Comparison of ENCODE assay signal across 8 cellular contexts in the genomic region with DNA sequence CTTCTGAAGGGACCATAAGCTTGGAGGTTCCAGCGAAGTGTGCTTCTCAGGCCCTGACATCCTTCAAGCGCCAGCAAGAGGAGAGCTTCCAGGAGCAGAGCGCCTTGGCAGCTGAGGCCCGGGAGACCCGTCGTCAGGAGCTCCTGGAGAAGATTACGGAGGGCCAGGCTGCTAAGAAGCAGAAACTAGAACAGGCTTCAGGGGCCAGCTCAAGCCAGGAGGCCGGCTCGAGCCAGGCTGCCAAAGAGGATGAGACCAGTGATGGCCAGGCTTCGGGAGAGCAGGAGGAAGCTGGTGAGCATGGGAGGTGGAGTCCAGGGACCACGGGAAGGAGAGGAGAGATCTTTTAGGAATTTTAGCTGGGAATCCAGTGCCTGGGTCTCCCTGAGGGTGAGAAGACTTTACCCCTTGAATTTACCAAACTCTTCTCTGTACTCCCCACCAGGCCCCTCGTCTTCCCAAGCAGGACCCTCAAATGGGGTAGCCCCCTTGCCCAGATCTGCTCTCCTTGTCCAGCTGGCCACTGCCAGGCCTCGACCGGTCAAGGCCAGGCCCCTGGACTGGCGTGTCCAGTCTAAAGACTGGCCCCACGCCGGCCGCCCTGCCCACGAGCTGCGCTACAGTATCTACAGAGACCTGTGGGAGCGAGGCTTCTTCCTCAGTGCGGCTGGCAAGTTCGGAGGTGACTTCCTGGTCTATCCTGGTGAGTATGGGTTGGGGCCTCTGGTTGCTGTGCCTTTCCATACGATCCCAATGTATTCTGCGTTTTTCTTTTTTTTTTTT. TPM values are rescaled to one million over a fixed set of nuclear protein-coding genes. Genes with fewer than 3 reads are reported as not detected.
DNase-seq lines count a peak whose midpoint lies in the region; ATAC-seq and TF ChIP-seq lines count a peak whose summit lies in the region.

No MANE protein-coding gene starts in this region.

- peak overlapping the region; percentile 81 for H3K27ac Mint-ChIP-seq in activated naive CD8-positive, alpha-beta T cell treated with anti-CD3 and anti-CD28 coated beads, Interleukin-2, amount 10 ng/mL, durations not matched to agents 7 days and 5 days

- H3K36me3 ChIP-seq in left lung, result peaks cover 0 to 34% of the 10 kb centered on the region in 2 donors
- H3K36me3 ChIP-seq in transverse colon, result peaks cover 0 to 15% (median 2%) of the 10 kb centered on the region in 4 donors

- 37 to 49% methylated on average over 5 to 25 of the region's 25 CpGs for WGBS in transverse colon (ENCODE audit: low coverage in 1 of 2), 2 donors

- H3K36me3 Mint-ChIP-seq in activated T-cell treated with anti-CD3 and anti-CD28 coated beads, Interleukin-2, amount 50 U/mL, for 4 hours (ENCODE audit: insufficient read depth), result peaks cover 14% of the 10 kb centered on the region
- peaks cover 9% of the 10 kb centered on the region for H3K36me3 Mint-ChIP-seq in activated naive CD8-positive, alpha-beta T cell treated with anti-CD3 and anti-CD28 coated beads, Interleukin-2, amount 10 ng/mL, durations not matched to agents 7 days and 5 days

- peaks cover 36% of the 10 kb centered on the region for H3K4me1 Mint-ChIP-seq in activated T-cell treated with anti-CD3 and anti-CD28 coated beads, Interleukin-2, amount 50 U/mL, for 4 hours (ENCODE audit: low read depth)
- peaks cover 22% of the 10 kb centered on the region for H3K4me1 Mint-ChIP-seq in activated naive CD8-positive, alpha-beta T cell treated with anti-CD3 and anti-CD28 coated beads, Interleukin-2, amount 10 ng/mL, durations not matched to agents 7 days and 5 days

- no peaks in the 10 kb centered on the region for H3K27me3 Mint-ChIP-seq in activated T-cell treated with anti-CD3 and anti-CD28 coated beads, Interleukin-2, amount 50 U/mL, for 4 hours (ENCODE audit: low read depth)
- no peaks in the 10 kb centered on the region for H3K27me3 Mint-ChIP-seq in activated naive CD8-positive, alpha-beta T cell treated with anti-CD3 and anti-CD28 coated beads, Interleukin-2, amount 10 ng/mL, durations not matched to agents 7 days and 5 days

- H3K4me1 ChIP-seq in left lung (peaks cover 11 to 38% of the 10 kb centered on the region in 2 donors), transverse colon (peaks cover 14 to 34% (median 27%) of the 10 kb centered on the region in 4 donors)

- TF ChIP-seq POLR2A in transverse colon (IDR thresholded peaks at IDR 0.05), result no peak

- peak overlapping the region; percentile 99 for H3K27ac ChIP-seq in left lung
- peak overlapping the region; percentile 92 to 99 (median 95) for H3K27ac ChIP-seq in transverse colon

- no peak for ATAC-seq in activated T-cell treated with anti-CD3 and anti-CD28 coated beads, Interleukin-2, amount 50 U/mL, for 4 hours
- no peak for ATAC-seq in activated naive CD8-positive, alpha-beta T cell treated with anti-CD3 and anti-CD28 coated beads, Interleukin-2, amount 10 ng/mL, durations not matched to agents 7 days and 5 days (ENCODE audit: low read depth)
- ATAC-seq in left lung (no peak), GM21447 (IDR thresholded peaks at IDR 0.05; ENCODE audit: unreplicated experiment) (no peak), GM18909 (IDR thresholded peaks at IDR 0.05; ENCODE audit: poor library complexity, unreplicated experiment) (no peak)

- POLR2A ChIA-PET in activated naive CD8-positive, alpha-beta T cell treated with anti-CD3 and anti-CD28 coated beads, Interleukin-2, amount 10 ng/mL, durations not matched to agents 7 days and 5 days (lab: Charles Lee), result interaction anchor here (1.0 to 6.7 kb wide), 6 partner anchors 8 to 1089 kb away, joined by 3 to 106 read pairs (median 10); a partner anchor contains a TSS

- H3K4me3 ChIP-seq in left lung (peak overlapping the region; percentile 68 to 95), transverse colon (peak overlapping the region; percentile 34 to 97 (median 78))

- TF ChIP-seq CTCF in left lung (IDR thresholded peaks at IDR 0.05), result no peak
- no peak for TF ChIP-seq CTCF in transverse colon (IDR thresholded peaks at IDR 0.05)

- H3K27me3 ChIP-seq in left lung (no peaks in the 10 kb centered on the region), transverse colon (no peaks in the 10 kb centered on the region)

- in situ Hi-C loops in transverse colon (cut with MboI; ENCODE audit: low pct_ligation_motif_present in 1 of 4, low pct_unique_long_range_greater_than_20kb in 1 of 4, low sequenced_read_pairs in 3 of 4), result no loop called here

- TF ChIP-seq EP300 in transverse colon (IDR thresholded peaks at IDR 0.05; ENCODE audit: low read depth), result no peak

- H3K9me3 ChIP-seq in left lung, result no peaks in the 10 kb centered on the region
- no peaks in the 10 kb centered on the region for H3K9me3 ChIP-seq in transverse colon

- intact Hi-C loops in left lung (cut with DNase I) (no loop called here), transverse colon (cut with DNase I; ENCODE audit: low total_unique reads) (no loop called here)

- no peaks in the 10 kb centered on the region for H3K9me3 Mint-ChIP-seq in activated T-cell treated with anti-CD3 and anti-CD28 coated beads, Interleukin-2, amount 50 U/mL, for 4 hours
- no peaks in the 10 kb centered on the region for H3K9me3 Mint-ChIP-seq in activated naive CD8-positive, alpha-beta T cell treated with anti-CD3 and anti-CD28 coated beads, Interleukin-2, amount 10 ng/mL, durations not matched to agents 7 days and 5 days

- H3K4me3 Mint-ChIP-seq in activated T-cell treated with anti-CD3 and anti-CD28 coated beads, Interleukin-2, amount 50 U/mL, for 4 hours, result peak overlapping the region; percentile 87
- peak overlapping the region; percentile 93 for H3K4me3 Mint-ChIP-seq in activated naive CD8-positive, alpha-beta T cell treated with anti-CD3 and anti-CD28 coated beads, Interleukin-2, amount 10 ng/mL, durations not matched to agents 7 days and 5 days

- DNase-seq in activated T-cell treated with anti-CD3 and anti-CD28 coated beads, Interleukin-2, amount 50 U/mL, for 4 hours, result no peak
- DNase-seq in activated T-cell treated with anti-CD3 and anti-CD28 coated beads, Interleukin-2, amount 50 U/mL, for 48 hours, result no peak
- DNase-seq in activated naive CD8-positive, alpha-beta T cell treated with anti-CD3 and anti-CD28 coated beads, Interleukin-2, amount 10 ng/mL, durations not matched to agents 7 days and 5 days, result no peak
- peak in 1 of 2 donors; percentile 81 for DNase-seq in left lung
- DNase-seq in transverse colon, result no peak
- no peak for DNase-seq in AG08395 (ENCODE audit: low spot score)

RNA-seq across cellular contexts. Expression of a gene that starts 0.8 kb away (rescaled TPM):
- 10 to 100 TPM; 22.7 to 29.1 (median 25.9) TPM for total RNA-seq in activated T-cell treated with anti-CD3 and anti-CD28 coated beads, Interleukin-2, amount 50 U/mL, for 4 hours
- 10 to 100 TPM; 16.3 to 17.4 TPM for total RNA-seq in activated naive CD8-positive, alpha-beta T cell treated with anti-CD3 and anti-CD28 coated beads, Interleukin-2, amount 10 ng/mL, durations not matched to agents 7 days and 5 days
- total RNA-seq in left lung, result 10 to 100 TPM; 32.2 to 34.4 TPM
- total RNA-seq in transverse colon, result 100 to 1,000 TPM in 1 of 4 donors, 10 to 100 TPM in 3; 62.0 to 138 (median 65.9) TPM

RNA-seq across cellular contexts. Expression of a gene that starts 2.5 kb away (rescaled TPM):
- 100 to 1,000 TPM in 2 of 3 donors, 10 to 100 TPM in 1; 96.3 to 122 (median 108) TPM for total RNA-seq in activated T-cell treated with anti-CD3 and anti-CD28 coated beads, Interleukin-2, amount 50 U/mL, for 4 hours
- total RNA-seq in activated naive CD8-positive, alpha-beta T cell treated with anti-CD3 and anti-CD28 coated beads, Interleukin-2, amount 10 ng/mL, durations not matched to agents 7 days and 5 days, result 10 to 100 TPM; 49.0 to 52.2 TPM
- 100 to 1,000 TPM in 1 of 2 donors, 10 to 100 TPM in 1; 98.5 to 102 TPM for total RNA-seq in left lung
- total RNA-seq in transverse colon, result 100 to 1,000 TPM; 180 to 249 (median 218) TPM

RNA-seq across cellular contexts. Expression of a gene that starts 8.8 kb away (rescaled TPM):
- total RNA-seq in activated T-cell treated with anti-CD3 and anti-CD28 coated beads, Interleukin-2, amount 50 U/mL, for 4 hours, result 1,000 to 10,000 TPM; 2,430 to 2,508 (median 2,489) TPM
- 1,000 to 10,000 TPM; 1,098 to 1,155 TPM for total RNA-seq in activated naive CD8-positive, alpha-beta T cell treated with anti-CD3 and anti-CD28 coated beads, Interleukin-2, amount 10 ng/mL, durations not matched to agents 7 days and 5 days
- 1,000 to 10,000 TPM; 1,023 to 1,099 TPM for total RNA-seq in left lung
- total RNA-seq in transverse colon, result 1,000 to 10,000 TPM in 3 of 4 donors, 100 to 1,000 TPM in 1; 912 to 1,639 (median 1,317) TPM

RNA-seq across cellular contexts. Expression of a gene that starts 18.9 kb away (rescaled TPM):
- under 1 TPM; 0.63 to 0.98 (median 0.79) TPM for total RNA-seq in activated T-cell treated with anti-CD3 and anti-CD28 coated beads, Interleukin-2, amount 50 U/mL, for 4 hours
- 1 to 10 TPM; 1.7 to 3.0 TPM for total RNA-seq in activated naive CD8-positive, alpha-beta T cell treated with anti-CD3 and anti-CD28 coated beads, Interleukin-2, amount 10 ng/mL, durations not matched to agents 7 days and 5 days
- total RNA-seq in left lung, result 10 to 100 TPM; 45.3 to 74.0 TPM
- total RNA-seq in transverse colon, result 100 to 1,000 TPM in 3 of 4 donors, 10 to 100 TPM in 1; 91.5 to 386 (median 180) TPM

RNA-seq across cellular contexts. Expression of a gene that starts 30.9 kb away (rescaled TPM):
- total RNA-seq in activated T-cell treated with anti-CD3 and anti-CD28 coated beads, Interleukin-2, amount 50 U/mL, for 4 hours, result not detected
- total RNA-seq in activated naive CD8-positive, alpha-beta T cell treated with anti-CD3 and anti-CD28 coated beads, Interleukin-2, amount 10 ng/mL, durations not matched to agents 7 days and 5 days, result 1 to 10 TPM in 1 of 2 experiments, under 1 TPM in 1; 0.74 to 1.3 TPM
- total RNA-seq in left lung, result 10 to 100 TPM; 21.8 to 90.8 TPM
- total RNA-seq in transverse colon, result 1 to 10 TPM; 2.2 to 7.6 (median 4.6) TPM
